19 cellular contexts compared by ENCODE assay signal in the genomic region with DNA sequence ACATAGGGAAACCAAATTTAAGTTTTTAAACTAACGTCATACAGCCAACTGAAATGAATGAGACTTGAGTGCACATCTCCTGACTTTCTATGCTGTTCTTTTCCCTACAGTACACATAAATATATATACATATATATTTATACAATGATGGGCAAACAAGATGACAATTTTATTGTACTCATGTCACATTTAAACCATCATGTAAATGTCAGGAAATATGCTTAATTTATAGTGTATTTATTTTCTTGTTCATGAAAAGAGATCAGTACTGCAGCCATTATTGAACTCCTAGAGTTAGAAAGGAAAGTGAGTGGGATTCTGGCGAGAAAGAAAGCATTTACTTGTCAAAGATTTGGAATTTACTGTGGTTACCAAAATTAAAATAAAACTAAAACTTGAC.
DNase-seq lines count a peak whose midpoint lies in the region; ATAC-seq, FAIRE-seq and TF ChIP-seq lines count a peak whose summit lies in the region.
"Had no signal": no experiment of that assay in that cellular context is flagged by ENCODE, and none has a peak within 500 bp of the region (broad histone marks: within the 10 kb centered on the region; RNA-seq: fewer than 3 reads in every experiment).

No MANE protein-coding gene starts in this region.

- no peaks in the 10 kb centered on the region for H3K9me3 ChIP-seq in right cardiac atrium (ENCODE audit: control insufficient read depth, low read length)
- H3K9me3 ChIP-seq: spleen had no signal

- intact Hi-C loops in right cardiac atrium (cut with DNase I), result no loop called here
- intact Hi-C loops in Right ventricle myocardium inferior (cut with DNase I), result no loop called here

- TF ChIP-seq CTCF in foreskin keratinocyte (conservative IDR thresholded peaks at IDR 0.05), result no peak

- FAIRE-seq in GM19239 (lab: Jason Lieb, UNC), result no peak
- FAIRE-seq: GM18507 had no signal

- no peaks in the 10 kb centered on the region for H3K4me1 ChIP-seq in right cardiac atrium (ENCODE audit: control insufficient read depth, insufficient read depth, low read length)
- H3K4me1 ChIP-seq in foreskin keratinocyte, result peaks cover 17% of the 10 kb centered on the region
- peaks cover 12% of the 10 kb centered on the region for H3K4me1 ChIP-seq in rectal smooth muscle tissue (ENCODE audit: control insufficient read depth, insufficient read depth, low read length)
- H3K4me1 ChIP-seq: neural progenitor cell had no signal

- H3K27me3 ChIP-seq in right cardiac atrium (ENCODE audit: control insufficient read depth, insufficient read depth), result no peaks in the 10 kb centered on the region
- H3K27me3 ChIP-seq in foreskin keratinocyte, result no peaks in the 10 kb centered on the region
- no peaks in the 10 kb centered on the region for H3K27me3 ChIP-seq in rectal smooth muscle tissue (ENCODE audit: control insufficient read depth, insufficient read depth, low read length)
- H3K27me3 ChIP-seq: cardiac muscle cell, neural progenitor cell, spleen had no signal

- 56% methylated on average over 2 of the region's 2 CpGs for WGBS in right cardiac atrium

- H3K36me3 ChIP-seq in rectal smooth muscle tissue (ENCODE audit: control insufficient read depth, insufficient read depth, low read length), result no peaks in the 10 kb centered on the region
- H3K36me3 ChIP-seq: cardiac muscle cell, neural progenitor cell had no signal

- ATAC-seq in right cardiac atrium (no peak), Right ventricle myocardium inferior (no peak), foreskin keratinocyte (no peak), HG02973 (IDR thresholded peaks at IDR 0.05; ENCODE audit: unreplicated experiment) (no peak)
- ATAC-seq: activated naive CD4-positive, alpha-beta T cell treated with anti-CD3 and anti-CD28 coated beads, Interleukin-2, amount 50 U/mL, for 72 hours; HepG2 had no signal

- H3K4me3 ChIP-seq in right cardiac atrium (ENCODE audit: low read length) (peak overlapping the region; percentile 42), rectal smooth muscle tissue (ENCODE audit: low read length) (peak overlapping the region; percentile 41)
- H3K4me3 ChIP-seq: cardiac muscle cell, neural progenitor cell, spleen had no signal

- H3K9ac ChIP-seq in rectal smooth muscle tissue (ENCODE audit: low read length), result no peak overlapping the region
- H3K9ac ChIP-seq: neural progenitor cell had no signal

- no peak overlapping the region for H3K27ac ChIP-seq in right cardiac atrium (ENCODE audit: low read length)
- H3K27ac ChIP-seq in foreskin keratinocyte, result peak overlapping the region; percentile 16
- H3K27ac ChIP-seq in rectal smooth muscle tissue (ENCODE audit: low read depth, low read length), result peak overlapping the region; percentile 77
- H3K27ac ChIP-seq: cardiac muscle cell, neural progenitor cell, RWPE1 had no signal

- DNase-seq in right cardiac atrium (no peak), Right ventricle myocardium inferior (ENCODE audit: missing footprints) (no peak), foreskin keratinocyte (no peak), GM19239 (ENCODE audit: insufficient read length, low spot score) (no peak), NCI-H2171 (lab: John Stamatoyannopoulos, UW) (no peak)
- DNase-seq in stimulated activated CD4-positive, alpha-beta T cell treated with anti-CD3 and anti-CD28 coated beads, Interleukin-1b, Interleukin-23, amount 100 ng/mL, for 48 hours, result no peak
- DNase-seq: ACHN; activated CD4-positive, alpha-beta T cell treated with anti-CD3 and anti-CD28 coated beads for 48 hours; COR-L47; spleen; substantia nigra had no signal
